ENCODE assay signal across 21 cellular contexts in the genomic region with DNA sequence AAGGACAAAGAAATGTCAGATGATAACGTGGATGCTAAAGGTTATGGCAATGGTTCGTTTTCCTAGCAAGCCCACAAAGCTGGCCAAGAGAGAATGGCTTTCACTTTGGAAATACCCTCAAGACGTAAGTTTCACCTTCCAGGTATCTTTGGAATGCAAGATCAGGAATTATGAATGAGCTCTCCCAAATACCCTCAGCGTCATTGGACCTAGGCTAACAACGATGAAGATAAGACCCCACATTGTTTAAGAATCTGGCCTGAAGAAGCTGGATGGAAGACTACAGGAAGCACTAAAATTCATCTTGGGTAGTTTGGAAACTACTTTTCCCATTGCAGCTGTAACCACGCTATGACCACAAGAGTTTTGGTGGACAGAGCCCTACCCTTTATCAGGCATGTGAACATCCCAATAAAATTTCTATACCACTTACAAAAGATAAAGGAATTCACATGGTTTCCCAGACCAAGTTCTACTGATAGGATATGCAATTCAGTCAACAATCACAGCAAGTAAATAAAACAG.
DNase-seq lines count a peak whose midpoint lies in the region; ATAC-seq and TF ChIP-seq lines count a peak whose summit lies in the region.
"Had no signal": no experiment of that assay in that cellular context is flagged by ENCODE, and none has a peak within 500 bp of the region (broad histone marks: within the 10 kb centered on the region; RNA-seq: fewer than 3 reads in every experiment).

No MANE protein-coding gene starts in this region.

- no peaks in the 10 kb centered on the region for H3K79me2 ChIP-seq in mammary epithelial cell (ENCODE audit: insufficient read depth, low read length)

- no TSS peak for BruUV-seq in mammary epithelial cell (replicated peaks; lab: Mats Ljungman, UMichigan)

- TF ChIP-seq CTCF in mammary epithelial cell (conservative IDR thresholded peaks at IDR 0.05 in 1 of 2, IDR thresholded peaks at IDR 0.05 in 1 of 2; ENCODE audit: extremely low read depth in 1 of 2, insufficient read depth in 1 of 2, low read depth in 1 of 2, low read length in 2 of 2) = no peak
- TF ChIP-seq CTCF in breast epithelium (IDR thresholded peaks at IDR 0.05) = no peak
- TF ChIP-seq CTCF in endodermal cell (conservative IDR thresholded peaks at IDR 0.05) = no peak

- intact Hi-C loops in mammary epithelial cell (cut with micrococcal nuclease) = loop anchor here (10.0 kb wide), 1 partner anchor 111 kb away; a partner anchor contains a TSS
- intact Hi-C loops in breast epithelium (cut with DNase I; ENCODE audit: low total_unique reads) = no loop called here

- CTCF ChIA-PET in mammary epithelial cell (lab: Charles Lee; ENCODE audit: low non-redundant PET) = no interaction called here

- H3K4me1 ChIP-seq in mammary epithelial cell (ENCODE audit: insufficient read depth, low read length) (peaks cover 30% of the 10 kb centered on the region), breast epithelium (no peaks in the 10 kb centered on the region), endodermal cell (ENCODE audit: control insufficient read depth, insufficient read depth, low read length) (peaks cover 13% of the 10 kb centered on the region)
- H3K4me1 ChIP-seq: BLaER1 treated with 17β-estradiol and CSF1 and Interleukin-3, amounts not matched to agents 10 nM and 100 nM had no signal

- H3K4me3 Mint-ChIP-seq in endodermal cell = no peak overlapping the region
- H3K4me3 Mint-ChIP-seq: CD4-positive, alpha-beta memory T cell; IgD-negative memory B cell had no signal

- dilution Hi-C loops in mammary epithelial cell (cut with HindIII; ENCODE audit: low sequenced_read_pairs) = no loop called here

- H3K27ac ChIP-seq in mammary epithelial cell (ENCODE audit: insufficient read depth, low read depth, low read length) (peak overlapping the region; percentile 59), breast epithelium (no peak overlapping the region), endodermal cell (ENCODE audit: low read depth, low read length) (no peak overlapping the region)
- H3K27ac ChIP-seq: 22Rv1; BLaER1 treated with 17β-estradiol and CSF1 and Interleukin-3, amounts not matched to agents 10 nM and 100 nM had no signal

- peak overlapping the region; percentile 69 for H2AFZ ChIP-seq in mammary epithelial cell (ENCODE audit: low read depth, low read length)

- H3K4me1 Mint-ChIP-seq in endodermal cell = peaks cover 29% of the 10 kb centered on the region
- H3K4me1 Mint-ChIP-seq: CD4-positive, alpha-beta memory T cell; IgD-negative memory B cell had no signal

- in situ Hi-C loops in mammary epithelial cell (cut with MboI; ENCODE audit: low sequenced_read_pairs in 2 of 2) = no loop called here

- WGBS in mammary epithelial cell (ENCODE audit: low coverage, missing lambda C conversion rate) = 16% methylated on average over 6 of the region's 6 CpGs
- 89 to 94% methylated on average over 6 of the region's 6 CpGs for WGBS in endodermal cell (ENCODE audit: insufficient coverage in 1 of 2, insufficient read length in 1 of 2), 2 experiments

- no peaks in the 10 kb centered on the region for H3K27me3 Mint-ChIP-seq in endodermal cell (ENCODE audit: insufficient read depth)

- H3K9ac ChIP-seq in mammary epithelial cell (ENCODE audit: insufficient read depth, low read length) = no peak overlapping the region
- H3K9ac ChIP-seq in endodermal cell (ENCODE audit: extremely low read depth, low read length, poor library complexity, severe bottlenecking) = no peak overlapping the region
- H3K9ac ChIP-seq: BLaER1 treated with 17β-estradiol and CSF1 and Interleukin-3, amounts not matched to agents 10 nM and 100 nM had no signal

- peak overlapping the region; percentile 31 for H3K4me2 ChIP-seq in mammary epithelial cell (ENCODE audit: insufficient read depth, low read depth, low read length)
- H3K4me2 ChIP-seq: BLaER1 treated with 17β-estradiol and CSF1 and Interleukin-3, amounts not matched to agents 10 nM and 100 nM had no signal

- no peak overlapping the region for H3K4me3 ChIP-seq in mammary epithelial cell (replicated peaks in 1 of 3; ENCODE audit: insufficient read depth in 1 of 3, low read depth in 2 of 3, low read length in 3 of 3)
- H3K4me3 ChIP-seq in breast epithelium = no peak overlapping the region
- H3K4me3 ChIP-seq in endodermal cell (ENCODE audit: low read length) = peak overlapping the region; percentile 18
- H3K4me3 ChIP-seq: BLaER1 treated with 17β-estradiol and CSF1 and Interleukin-3, amounts not matched to agents 10 nM and 100 nM; GM12878 had no signal

- TF ChIP-seq POLR2A in breast epithelium (IDR thresholded peaks at IDR 0.05) = no peak
- no peak for TF ChIP-seq POLR2A in GM18505 (IDR thresholded peaks at IDR 0.05; ENCODE audit: borderline replicate concordance, extremely low read depth, insufficient read depth, insufficient read length)

- H3K27ac Mint-ChIP-seq in endodermal cell = no peak overlapping the region
- H3K27ac Mint-ChIP-seq: CD4-positive, alpha-beta memory T cell; IgD-negative memory B cell had no signal

- ATAC-seq in GM18505 (IDR thresholded peaks at IDR 0.05; ENCODE audit: unreplicated experiment) = no peak
- no peak for ATAC-seq in GM21717 (IDR thresholded peaks at IDR 0.05; ENCODE audit: unreplicated experiment)
- ATAC-seq in GM21367 (IDR thresholded peaks at IDR 0.05; ENCODE audit: unreplicated experiment) = no peak
- ATAC-seq: GM12878, Right ventricle myocardium inferior had no signal

- no peaks in the 10 kb centered on the region for H3K27me3 ChIP-seq in mammary epithelial cell (ENCODE audit: insufficient read depth, low read length)
- H3K27me3 ChIP-seq in breast epithelium = no peaks in the 10 kb centered on the region
- H3K27me3 ChIP-seq in endodermal cell (ENCODE audit: control insufficient read depth, insufficient read depth, low read length, poor library complexity, severe bottlenecking) = no peaks in the 10 kb centered on the region
- H3K27me3 ChIP-seq: BLaER1 treated with 17β-estradiol and CSF1 and Interleukin-3, amounts not matched to agents 10 nM and 100 nM had no signal

- no peaks in the 10 kb centered on the region for H4K20me1 ChIP-seq in mammary epithelial cell (ENCODE audit: insufficient read depth, low read length)
- H4K20me1 ChIP-seq: BLaER1 treated with 17β-estradiol and CSF1 and Interleukin-3, amounts not matched to agents 10 nM and 100 nM had no signal

- H3K36me3 Mint-ChIP-seq in endodermal cell (ENCODE audit: low read depth) = no peaks in the 10 kb centered on the region
- H3K36me3 Mint-ChIP-seq: CD4-positive, alpha-beta memory T cell; IgD-negative memory B cell had no signal

- H3K9me3 Mint-ChIP-seq in endodermal cell = no peaks in the 10 kb centered on the region

- DNase-seq in mammary epithelial cell (peak; percentile 56), breast epithelium (ENCODE audit: low spot score in 2 of 2) (no peak), endodermal cell (no peak), myocyte (ENCODE audit: low read depth) (peak; percentile 20), dermis blood vessel endothelial cell (no peak)
- DNase-seq: Caco-2; CD4-positive, alpha-beta memory T cell; DMS 273 treated with DMSO at 0.1 percent for 48 hours; DMS79 treated with DMSO at 0.1 percent for 48 hours; NCI-H1105; NCI-H146; NCI-H2029; NCI-H345 had no signal

- H3K9me3 ChIP-seq in mammary epithelial cell (replicated peaks; ENCODE audit: insufficient read depth, low read length) = no peaks in the 10 kb centered on the region
- H3K9me3 ChIP-seq in breast epithelium = no peaks in the 10 kb centered on the region
- H3K9me3 ChIP-seq in endodermal cell (ENCODE audit: control insufficient read depth, low read length) = no peaks in the 10 kb centered on the region
- H3K9me3 ChIP-seq: Caco-2 had no signal

- H3K36me3 ChIP-seq in mammary epithelial cell (ENCODE audit: insufficient read depth, low read length) = no peaks in the 10 kb centered on the region
- no peaks in the 10 kb centered on the region for H3K36me3 ChIP-seq in breast epithelium
- no peaks in the 10 kb centered on the region for H3K36me3 ChIP-seq in endodermal cell (ENCODE audit: control insufficient read depth, insufficient read depth, low read length)
- H3K36me3 ChIP-seq: BLaER1 treated with 17β-estradiol and CSF1 and Interleukin-3, amounts not matched to agents 10 nM and 100 nM had no signal

Comparison
In these comparisons a context has a peak if more than half of its experiments do, and no peak if none do; other contexts are left out.
1. DNase-seq: peak in mammary epithelial cell (single experiment) and myocyte (single experiment); none in breast epithelium (0 of 2), endodermal cell (single experiment) and dermis blood vessel endothelial cell (single experiment).